In the genomic region with DNA sequence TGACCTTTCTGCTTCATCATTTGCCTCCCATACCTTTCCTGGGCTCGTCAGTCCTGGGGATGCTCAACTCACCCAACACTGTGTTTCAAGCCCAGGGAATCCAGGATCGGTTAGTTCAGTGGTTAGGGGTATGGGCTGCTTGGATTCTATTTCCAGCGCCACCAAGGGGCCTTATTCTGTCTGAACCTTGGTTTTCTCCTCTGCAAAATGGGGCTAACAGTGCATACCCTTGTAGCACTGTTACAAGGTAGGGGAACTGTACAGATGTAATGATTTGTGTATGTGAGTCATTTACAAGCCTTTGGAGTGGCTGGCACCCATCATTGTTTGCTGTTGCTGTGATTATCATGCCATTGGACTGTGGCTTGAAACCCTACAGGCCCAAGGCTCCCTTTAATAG, we compare ENCODE assay signal across 1 cellular context.
TF ChIP-seq lines count a peak whose summit lies in the region.

No MANE protein-coding gene starts in this region.

TF ChIP-seq in H1, 55 proteins besides CTCF, POLR2A, EP300 and RAD21:
- TF ChIP-seq KDM1A (IDR thresholded peaks at IDR 0.05; ENCODE audit: borderline replicate concordance, low read length) (peak; percentile 43; the same call in 1 of the 2 replicates), EGR1 (IDR thresholded peaks at IDR 0.05; ENCODE audit: borderline replicate concordance, low read depth, low read length) (no peak)
